23 cellular contexts compared by ENCODE assay signal in the genomic region with DNA sequence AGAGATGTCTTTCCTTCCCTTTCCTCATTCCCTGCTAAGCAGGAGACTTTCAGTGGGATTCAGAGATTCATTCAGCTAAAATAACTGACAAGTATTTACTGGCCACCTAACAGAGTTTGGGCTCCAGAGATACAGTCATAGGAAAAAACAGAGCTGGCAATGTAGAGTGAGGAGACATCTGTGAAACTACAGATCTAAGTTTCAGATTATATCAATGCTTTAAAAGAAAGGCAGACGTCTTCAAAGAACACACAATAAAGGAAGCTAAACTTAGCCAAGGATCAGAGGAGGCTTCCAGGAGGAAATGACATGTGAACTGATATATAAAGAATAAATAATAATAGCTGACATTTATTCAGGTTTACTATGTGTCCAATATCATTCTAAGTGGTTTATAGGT.
"Had no signal": no experiment of that assay in that cellular context is flagged by ENCODE, and none has a peak within 500 bp of the region (broad histone marks: within the 10 kb centered on the region; RNA-seq: fewer than 3 reads in every experiment).

No MANE protein-coding gene starts in this region.

- H3K27ac Mint-ChIP-seq: activated CD8-positive, alpha-beta T cell treated with anti-CD3 and anti-CD28 coated beads for 36 hours; activated naive CD4-positive, alpha-beta T cell treated with anti-CD3 and anti-CD28 coated beads, Interleukin-2, amount 50 U/mL, for 24 hours; T-cell had no signal

- H3K9me3 ChIP-seq: ascending aorta, body of pancreas, MG63 had no signal

- H3K36me3 Mint-ChIP-seq: activated naive CD4-positive, alpha-beta T cell treated with anti-CD3 and anti-CD28 coated beads, Interleukin-2, amount 50 U/mL, for 24 hours; T-cell had no signal

- H3K27me3 ChIP-seq: ascending aorta, body of pancreas, MG63 had no signal

- H3K27ac ChIP-seq: ascending aorta, body of pancreas had no signal

- DNase-seq: activated CD4-positive, alpha-beta T cell treated with anti-CD3 and anti-CD28 coated beads for 4 hours; activated CD8-positive, alpha-beta memory T cell treated with anti-CD3 and anti-CD28 coated beads, Interleukin-2, amount 50 U/mL, for 4 hours; activated CD8-positive, alpha-beta T cell treated with anti-CD3 and anti-CD28 coated beads for 36 hours; amniotic stem cell; body of pancreas; MG63; MV-4-11; NCI-H1092 treated with DMSO at 0.1 percent for 48 hours; NCI-H1436; NCI-H187; NCI-H2081; NCI-H510A treated with DMSO at 0.1 percent for 48 hours; NCI-H69; NK-92 treated with Interleukin-12 subunit alpha and Interleukin-12 subunit beta, amount 100 ng/mL, for 24 hours; SHP77 treated with DMSO at 0.1 percent for 48 hours; T-cell; T-helper 2 cell; T1000 had no signal

- H3K9me3 Mint-ChIP-seq: activated CD8-positive, alpha-beta T cell treated with anti-CD3 and anti-CD28 coated beads for 36 hours; activated naive CD4-positive, alpha-beta T cell treated with anti-CD3 and anti-CD28 coated beads, Interleukin-2, amount 50 U/mL, for 24 hours; central memory CD8-positive, alpha-beta T cell; T-cell had no signal

- H3K27me3 Mint-ChIP-seq: central memory CD8-positive, alpha-beta T cell had no signal

- H3K4me3 ChIP-seq: ascending aorta, body of pancreas, MG63 had no signal

- H3K36me3 ChIP-seq: ascending aorta, MG63 had no signal

- FAIRE-seq: RCC 7860, TTC549 had no signal

- H3K4me3 Mint-ChIP-seq: activated CD8-positive, alpha-beta T cell treated with anti-CD3 and anti-CD28 coated beads for 36 hours; activated naive CD4-positive, alpha-beta T cell treated with anti-CD3 and anti-CD28 coated beads, Interleukin-2, amount 50 U/mL, for 24 hours; central memory CD8-positive, alpha-beta T cell; T-cell had no signal
